In the genomic region with DNA sequence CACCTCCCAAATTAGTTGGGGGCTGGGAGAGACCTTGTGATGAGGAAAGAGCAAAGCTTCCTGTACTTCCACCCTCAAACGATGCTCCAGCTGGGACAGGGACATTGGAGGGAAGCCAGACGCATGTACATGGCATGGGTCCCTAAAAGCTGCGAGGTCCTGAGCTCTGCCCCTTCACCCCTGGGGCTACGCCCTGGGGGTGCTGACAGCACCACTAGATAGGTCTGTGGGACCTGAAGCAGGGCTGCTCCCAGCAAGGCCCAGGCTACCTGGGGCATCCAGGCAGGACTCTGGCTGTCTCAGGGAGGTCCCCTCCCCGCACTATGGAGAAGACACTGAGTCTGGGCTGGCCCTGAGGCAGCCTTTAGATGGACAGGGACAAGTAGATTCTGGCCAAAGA, we compare ENCODE assay signal across 1 cellular context.
TF ChIP-seq lines count a peak whose summit lies in the region.

No MANE protein-coding gene starts in this region.

TF ChIP-seq in SK-N-SH treated with all-trans-retinoic acid at 6 μM for 48 hours, 23 proteins besides CTCF, POLR2A, EP300 and RAD21 (continued from another document):
- TF ChIP-seq, protein P1, sequence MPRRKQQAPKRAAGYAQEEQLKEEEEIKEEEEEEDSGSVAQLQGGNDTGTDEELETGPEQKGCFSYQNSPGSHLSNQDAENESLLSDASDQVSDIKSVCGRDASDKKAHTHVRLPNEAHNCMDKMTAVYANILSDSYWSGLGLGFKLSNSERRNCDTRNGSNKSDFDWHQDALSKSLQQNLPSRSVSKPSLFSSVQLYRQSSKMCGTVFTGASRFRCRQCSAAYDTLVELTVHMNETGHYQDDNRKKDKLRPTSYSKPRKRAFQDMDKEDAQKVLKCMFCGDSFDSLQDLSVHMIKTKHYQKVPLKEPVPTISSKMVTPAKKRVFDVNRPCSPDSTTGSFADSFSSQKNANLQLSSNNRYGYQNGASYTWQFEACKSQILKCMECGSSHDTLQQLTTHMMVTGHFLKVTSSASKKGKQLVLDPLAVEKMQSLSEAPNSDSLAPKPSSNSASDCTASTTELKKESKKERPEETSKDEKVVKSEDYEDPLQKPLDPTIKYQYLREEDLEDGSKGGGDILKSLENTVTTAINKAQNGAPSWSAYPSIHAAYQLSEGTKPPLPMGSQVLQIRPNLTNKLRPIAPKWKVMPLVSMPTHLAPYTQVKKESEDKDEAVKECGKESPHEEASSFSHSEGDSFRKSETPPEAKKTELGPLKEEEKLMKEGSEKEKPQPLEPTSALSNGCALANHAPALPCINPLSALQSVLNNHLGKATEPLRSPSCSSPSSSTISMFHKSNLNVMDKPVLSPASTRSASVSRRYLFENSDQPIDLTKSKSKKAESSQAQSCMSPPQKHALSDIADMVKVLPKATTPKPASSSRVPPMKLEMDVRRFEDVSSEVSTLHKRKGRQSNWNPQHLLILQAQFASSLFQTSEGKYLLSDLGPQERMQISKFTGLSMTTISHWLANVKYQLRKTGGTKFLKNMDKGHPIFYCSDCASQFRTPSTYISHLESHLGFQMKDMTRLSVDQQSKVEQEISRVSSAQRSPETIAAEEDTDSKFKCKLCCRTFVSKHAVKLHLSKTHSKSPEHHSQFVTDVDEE (CRISPR knock-in tag; IDR thresholded peaks at IDR 0.05): no peak
